ENCODE assay signal across 8 cellular contexts in the genomic region with DNA sequence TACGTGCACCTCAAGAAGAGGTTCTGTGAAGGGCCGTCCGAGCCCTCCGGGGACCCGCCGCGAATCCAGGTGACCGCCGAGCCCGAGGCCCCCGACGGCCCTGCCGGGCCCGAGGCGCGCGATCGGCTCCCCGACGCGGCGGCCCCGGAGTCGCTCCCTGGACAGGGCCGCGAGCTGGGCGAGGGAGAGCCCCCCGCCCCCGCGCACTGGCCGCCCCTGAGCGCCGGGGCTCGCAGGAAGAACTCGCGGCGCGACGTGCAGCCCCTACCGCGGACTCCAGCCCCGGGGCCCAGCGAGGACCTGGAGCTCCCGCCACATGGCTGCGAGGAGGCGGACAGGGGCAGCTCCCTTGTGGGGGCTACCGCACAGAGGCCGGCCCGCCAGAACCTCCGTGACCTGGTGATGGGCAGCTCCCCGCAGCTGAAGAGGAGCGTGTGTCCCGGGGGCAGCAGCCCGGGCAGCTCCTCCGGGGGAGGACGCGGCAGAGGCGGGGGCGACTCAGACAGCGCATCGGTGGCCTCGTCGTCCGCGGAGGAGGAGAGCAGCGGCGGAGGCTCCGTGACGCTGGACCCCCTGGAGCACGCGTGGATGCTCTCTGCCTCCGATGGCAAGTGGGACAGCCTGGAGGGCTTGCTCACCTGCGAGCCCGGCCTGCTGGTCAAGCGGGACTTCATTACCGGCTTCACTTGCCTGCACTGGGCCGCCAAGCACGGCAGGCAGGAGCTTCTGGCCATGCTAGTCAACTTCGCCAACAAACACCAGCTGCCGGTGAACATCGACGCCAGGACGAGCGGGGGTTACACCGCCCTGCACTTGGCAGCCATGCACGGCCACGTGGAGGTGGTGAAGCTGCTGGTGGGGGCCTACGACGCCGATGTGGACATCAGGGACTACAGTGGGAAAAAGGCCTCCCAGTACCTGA. TPM values are rescaled to one million over a fixed set of nuclear protein-coding genes. Genes with fewer than 3 reads are reported as not detected.
A peak's percentile ranks its signal among the peaks of the same experiment; 100 is the strongest.
DNase-seq lines count a peak whose midpoint lies in the region; ATAC-seq, FAIRE-seq and TF ChIP-seq lines count a peak whose summit lies in the region.

No MANE protein-coding gene starts in this region.

- FAIRE-seq in small intestine (lab: Jason Lieb, UNC) = no peak

- peak overlapping the region; percentile 58 for H3K4me3 ChIP-seq in WI38 (ENCODE audit: low read depth, low read length)
- peak overlapping the region; percentile 78; the same call in 1 of the 2 replicates for H3K4me3 ChIP-seq in iPS DF 6.9 (ENCODE audit: low read length)
- H3K4me3 ChIP-seq in small intestine (ENCODE audit: low read depth in 1 of 2, low read length in 2 of 2) = peak overlapping the region; percentile 81 to 83

- no CpG with 5 or more reads among the region's 90 CpGs for whole genome bisulfite sequencing in iPS DF 6.9 (ENCODE audit: insufficient coverage, insufficient read length)
- 4 to 10% (median 9%) methylated on average over 70 to 90 of the region's 90 CpGs for WGBS in small intestine, 3 donors

- H3K4me1 ChIP-seq in iPS DF 6.9 (ENCODE audit: control insufficient read depth, insufficient read depth, low read length) (0 out of 2 replicates have a peak, but pooled peaks cover 1% of the 10 kb centered on the region), small intestine (ENCODE audit: control insufficient read depth in 2 of 2, insufficient read depth in 1 of 2, low read depth in 1 of 2, low read length in 1 of 2) (peaks cover 0 to under 1% of the 10 kb centered on the region in 2 donors)

- no peak for ATAC-seq in GM18873 (IDR thresholded peaks at IDR 0.05; ENCODE audit: low FRiP score, unreplicated experiment)

- TF ChIP-seq CTCF in WI38 (IDR thresholded peaks at IDR 0.05; ENCODE audit: low read depth, low read length) = no peak

- H3K36me3 ChIP-seq in iPS DF 6.9 (ENCODE audit: control insufficient read depth, insufficient read depth, low read length) = no peaks in the 10 kb centered on the region
- no peaks in the 10 kb centered on the region for H3K36me3 ChIP-seq in small intestine (ENCODE audit: control insufficient read depth in 2 of 2, insufficient read depth in 2 of 2, low read length in 2 of 2)

- H3K9me3 ChIP-seq in iPS DF 6.9 (ENCODE audit: control insufficient read depth, insufficient read depth, low read length) = no peaks in the 10 kb centered on the region
- H3K9me3 ChIP-seq in small intestine (ENCODE audit: control insufficient read depth, low read depth) = no peaks in the 10 kb centered on the region

- no peak overlapping the region for H3K27ac ChIP-seq in iPS DF 6.9 (ENCODE audit: low read length)
- peak overlapping the region; percentile 93 to 96 for H3K27ac ChIP-seq in small intestine (ENCODE audit: low read depth in 1 of 2, low read length in 1 of 2)

- DNase-seq in NCI-H510A (lab: John Stamatoyannopoulos, UW) (peak; percentile 24), NCI-H510A treated with DMSO at 0.1 percent for 48 hours (lab: John Stamatoyannopoulos, UW) (no peak), iPS DF 6.9 (ENCODE audit: low read depth, low spot score) (no peak), small intestine (peak; percentile 39), epidermal melanocyte (ENCODE audit: insufficient read length, low spot score) (no peak)
- DNase-seq in activated naive CD4-positive, alpha-beta T cell treated with anti-CD3 and anti-CD28 coated beads, Interleukin-2, amount 50 U/mL, for 16 hours = no peak

- no peaks in the 10 kb centered on the region for H3K27me3 ChIP-seq in iPS DF 6.9 (ENCODE audit: control insufficient read depth, insufficient read depth, low read length)
- H3K27me3 ChIP-seq in small intestine (ENCODE audit: control insufficient read depth in 2 of 2, insufficient read depth in 2 of 2, low read length in 2 of 2) = peaks cover 0 to 9% of the 10 kb centered on the region in 2 donors

RNA-seq across cellular contexts. Expression of gene SOWAHC, which starts 0.8 kb away (rescaled TPM):
- polyA plus RNA-seq in small intestine = 1 to 10 TPM; 5.9 to 7.2 (median 6.9) TPM

RNA-seq across cellular contexts. Expression of gene SEPTIN10, which starts 1.2 kb away (rescaled TPM):
- 10 to 100 TPM; 24.0 to 29.4 (median 28.2) TPM for polyA plus RNA-seq in small intestine

Comparison
In these comparisons a context has a peak if more than half of its experiments do, and no peak if none do; other contexts are left out.
1. DNase-seq: peak in NCI-H510A (single experiment) and small intestine (single experiment); none in NCI-H510A treated with DMSO at 0.1 percent for 48 hours (single experiment), iPS DF 6.9 (single experiment), epidermal melanocyte (single experiment) and activated naive CD4-positive, alpha-beta T cell treated with anti-CD3 and anti-CD28 coated beads, Interleukin-2, amount 50 U/mL, for 16 hours (single experiment).
2. Peak in every context shown above with its lines, with median percentiles within 50 percentile points of each other: H3K4me3 ChIP-seq.